In the genomic region with DNA sequence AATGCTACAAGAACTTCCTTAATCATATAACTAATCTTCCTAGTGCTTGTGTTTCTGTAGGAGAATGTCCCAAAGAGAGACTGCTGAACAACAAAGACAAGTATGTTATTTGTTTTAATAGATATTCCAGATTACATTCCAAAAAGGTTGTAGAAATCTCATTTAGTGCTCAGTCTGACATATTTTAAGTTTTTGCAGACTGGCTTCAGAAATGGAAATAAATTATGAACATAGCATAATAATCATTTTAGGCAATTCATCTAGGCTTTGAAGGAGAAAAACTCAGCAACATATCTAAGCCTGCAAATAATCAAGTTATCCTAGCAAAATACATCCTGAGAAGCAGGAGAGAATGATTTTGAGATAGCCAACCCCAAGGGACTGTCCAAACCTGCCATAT, we compare ENCODE assay signal across 26 cellular contexts.
"Had no signal": no experiment of that assay in that cellular context is flagged by ENCODE, and none has a peak within 500 bp of the region (broad histone marks: within the 10 kb centered on the region; RNA-seq: fewer than 3 reads in every experiment).

No MANE protein-coding gene starts in this region.

- H3K4me1 Mint-ChIP-seq: naive B cell; naive thymus-derived CD8-positive, alpha-beta T cell had no signal

- H3K4me3 Mint-ChIP-seq: mesothelial cell of epicardium; naive B cell; naive thymus-derived CD8-positive, alpha-beta T cell had no signal

- H3K4me3 ChIP-seq: coronary artery, dorsolateral prefrontal cortex, esophagus muscularis mucosa, gastrocnemius medialis, heart right ventricle, left lung, lower lobe of right lung, mucosa of descending colon had no signal

- H3K27ac ChIP-seq: coronary artery, dorsolateral prefrontal cortex, esophagus muscularis mucosa, gastrocnemius medialis, heart right ventricle, left lung, lower lobe of right lung had no signal

- H3K9me3 ChIP-seq: esophagus muscularis mucosa, gastrocnemius medialis, left lung, lower lobe of right lung, mucosa of descending colon had no signal

- H3K27me3 ChIP-seq: dorsolateral prefrontal cortex, esophagus muscularis mucosa, gastrocnemius medialis, heart right ventricle, left lung had no signal

- H3K4me1 ChIP-seq: gastrocnemius medialis, lower lobe of right lung had no signal

- H3K27ac Mint-ChIP-seq: mesothelial cell of epicardium; naive thymus-derived CD8-positive, alpha-beta T cell had no signal

- H3K36me3 Mint-ChIP-seq: mesothelial cell of epicardium, naive B cell had no signal

- H3K9me3 Mint-ChIP-seq: naive thymus-derived CD8-positive, alpha-beta T cell had no signal

- DNase-seq: dermis blood vessel endothelial cell; dorsolateral prefrontal cortex; effector CD4-positive, alpha-beta T cell; effector memory CD4-positive, alpha-beta T cell; foreskin fibroblast; foreskin melanocyte; gastrocnemius medialis; glutamatergic neuron; head of caudate nucleus; heart right ventricle; hippocampal formation; left cardiac atrium; left lung; left ventricle myocardium superior; lower lobe of right lung; mesenchymal stem cell; mucosa of descending colon; naive B cell; naive thymus-derived CD8-positive, alpha-beta T cell had no signal

- H3K36me3 ChIP-seq: esophagus muscularis mucosa, gastrocnemius medialis, heart right ventricle, left lung, lower lobe of right lung had no signal

- FAIRE-seq: colon, endothelial cell of umbilical vein, islet of Langerhans, keratinocyte had no signal

- ATAC-seq: gastrocnemius medialis; heart right ventricle; left cardiac atrium; left lung; left ventricle myocardium superior; lower lobe of right lung; mucosa of descending colon; naive thymus-derived CD8-positive, alpha-beta T cell had no signal
